In the genomic region with DNA sequence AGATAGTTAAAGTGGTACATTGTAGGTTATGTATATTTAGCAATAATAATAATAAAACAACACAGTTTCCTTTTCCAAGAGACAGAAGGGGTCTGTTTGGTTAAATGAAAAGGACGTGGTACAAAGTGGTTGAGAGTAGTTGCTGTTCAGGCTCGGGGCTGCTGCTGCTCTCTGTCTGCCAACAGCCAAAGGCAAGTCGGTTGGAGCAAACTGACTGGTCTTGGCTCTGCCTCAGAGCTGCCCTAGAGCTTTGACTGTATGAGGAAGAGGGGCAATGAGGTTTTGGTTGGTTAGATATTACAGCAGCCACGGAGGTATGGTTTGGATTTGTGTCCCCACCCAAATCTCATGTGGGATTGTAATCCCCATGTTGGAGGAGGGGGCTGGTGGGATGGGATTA, we compare ENCODE assay signal across 6 cellular contexts.
"Had no signal": no experiment of that assay in that cellular context is flagged by ENCODE, and none has a peak within 500 bp of the region (broad histone marks: within the 10 kb centered on the region; RNA-seq: fewer than 3 reads in every experiment).

No MANE protein-coding gene starts in this region.

- H3K36me3 ChIP-seq: HAP-1 had no signal

- H3K27ac ChIP-seq: GM23248, HL-60 had no signal

- DNase-seq: GM23248, GOT3, H7, HFFc6 had no signal

- H3K4me3 ChIP-seq: GM23248, HAP-1 had no signal

- H3K9me3 ChIP-seq: HAP-1 had no signal
